ENCODE assay signal across 9 cellular contexts in the genomic region with DNA sequence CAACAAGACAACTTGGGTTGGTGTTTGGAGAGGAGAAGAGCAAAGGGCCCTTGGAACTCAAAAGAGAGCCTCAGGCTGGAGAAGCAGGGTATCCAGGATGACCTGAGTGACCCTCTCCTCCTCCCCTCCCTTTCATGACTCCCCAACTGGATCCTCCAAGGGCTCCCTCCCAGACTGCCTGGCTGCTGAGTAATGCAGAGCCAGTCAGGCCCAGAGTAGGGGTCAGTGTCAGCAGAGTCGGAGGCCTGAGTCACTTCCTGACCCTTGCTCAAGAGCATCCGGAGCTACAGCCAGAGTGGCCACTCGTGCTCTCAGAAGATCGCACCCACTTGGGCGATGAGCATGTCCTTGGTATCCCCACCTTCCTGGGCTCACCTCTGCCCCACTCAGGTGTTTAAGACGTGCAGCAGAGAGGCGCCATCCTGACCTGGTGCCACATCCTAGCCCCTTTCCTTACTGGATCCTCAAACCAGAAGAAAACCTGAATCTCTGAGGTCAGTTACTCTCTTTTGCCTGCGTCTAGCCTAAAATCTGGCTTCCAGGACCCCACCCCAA. TPM values are rescaled to one million over a fixed set of nuclear protein-coding genes. Genes with fewer than 3 reads are reported as not detected.
DNase-seq lines count a peak whose midpoint lies in the region; ATAC-seq and TF ChIP-seq lines count a peak whose summit lies in the region.
"Had no signal": no experiment of that assay in that cellular context is flagged by ENCODE, and none has a peak within 500 bp of the region (broad histone marks: within the 10 kb centered on the region; RNA-seq: fewer than 3 reads in every experiment).

No MANE protein-coding gene starts in this region.

- no peak for TF ChIP-seq POLR2A in spleen (IDR thresholded peaks at IDR 0.05)

- no peaks in the 10 kb centered on the region for H3K36me3 Mint-ChIP-seq in WTC11

- H3K27ac ChIP-seq in right atrium auricular region: no peak overlapping the region
- H3K27ac ChIP-seq in spleen: peak overlapping the region in 7 of 8 donors; percentile 5 to 85 (median 64)

- DNase-seq in HK-2 (ENCODE audit: unreplicated experiment) (peak; percentile 83), WTC11 (ENCODE audit: low spot score) (no peak), right atrium auricular region (ENCODE audit: low spot score) (peak; percentile 79), spleen (peak; percentile 92), globus pallidus (ENCODE audit: low spot score) (no peak), posterior cingulate gyrus (no peak)
- DNase-seq: amygdala, T-helper 9 cell had no signal

- CTCF ChIA-PET in WTC11 (lab: Charles Lee): interaction anchor here (1.4 kb wide), 1 partner anchor 12 kb away, joined by 6 read pairs; no protein-coding TSS in a partner anchor

- H3K4me3 ChIP-seq in right atrium auricular region (no peak overlapping the region), spleen (peak overlapping the region in 1 of 8 donors; percentile 35)

- TF ChIP-seq CTCF in WTC11 (IDR thresholded peaks at IDR 0.05): no peak
- TF ChIP-seq CTCF in right atrium auricular region (IDR thresholded peaks at IDR 0.05): no peak
- TF ChIP-seq CTCF in spleen (IDR thresholded peaks at IDR 0.05 in 8 of 11, conservative IDR thresholded peaks at IDR 0.05 in 3 of 11): no peak

- intact Hi-C loops in spleen (cut with DNase I; ENCODE audit: low total_unique reads): loop anchor here (10.0 kb wide), 1 partner anchor 227 kb away; no protein-coding TSS in a partner anchor
- intact Hi-C loops in posterior cingulate gyrus (cut with DNase I): loop anchor here (10.0 kb wide), 1 partner anchor 237 kb away; no protein-coding TSS in a partner anchor

- H3K27ac Mint-ChIP-seq in WTC11: no peak overlapping the region

- no peaks in the 10 kb centered on the region for H3K27me3 ChIP-seq in right atrium auricular region
- no peaks in the 10 kb centered on the region for H3K27me3 ChIP-seq in spleen (replicated peaks in 1 of 7)

- no peaks in the 10 kb centered on the region for H3K9me3 Mint-ChIP-seq in WTC11

- H3K4me1 Mint-ChIP-seq in WTC11: peaks cover 32% of the 10 kb centered on the region

- H3K4me1 ChIP-seq in right atrium auricular region (peaks cover 0 to 28% of the 10 kb centered on the region in 2 donors), spleen (peaks cover 33 to 98% (median 69%) of the 10 kb centered on the region in 6 donors)

- no peaks in the 10 kb centered on the region for H3K36me3 ChIP-seq in right atrium auricular region
- H3K36me3 ChIP-seq in spleen: no peaks in the 10 kb centered on the region

- H3K4me3 Mint-ChIP-seq in WTC11: no peak overlapping the region

- no peaks in the 10 kb centered on the region for H3K9me3 ChIP-seq in right atrium auricular region
- H3K9me3 ChIP-seq in spleen: no peaks in the 10 kb centered on the region

- ATAC-seq in WTC11: no peak
- ATAC-seq in HG03280 (IDR thresholded peaks at IDR 0.05; ENCODE audit: unreplicated experiment): no peak

- H3K27me3 Mint-ChIP-seq in WTC11 (ENCODE audit: low read depth): peaks cover 10% of the 10 kb centered on the region

- 55 to 76% (median 65%) methylated on average over 8 of the region's 8 CpGs for whole genome bisulfite sequencing in spleen, 5 donors

- POLR2A ChIA-PET in WTC11 (lab: Charles Lee): no interaction called here

TF ChIP-seq in WTC11, 78 proteins besides CTCF, POLR2A, EP300 and RAD21:
- peak; percentile 70; the same call in 1 of the 2 replicates for TF ChIP-seq GABPB1 (CRISPR knock-in tag; IDR thresholded peaks at IDR 0.05)
- no peak for TF ChIP-seq ZBTB21 (CRISPR knock-in tag; IDR thresholded peaks at IDR 0.05; ENCODE audit: borderline replicate concordance)

RNA-seq across cellular contexts. Expression of a gene that starts 2.8 kb away (rescaled TPM):
- 13.6 to 17.8 TPM (median 17.0 TPM) in 3 replicates for total RNA-seq in WTC11 (2021)
- total RNA-seq in right atrium auricular region: 1 to 10 TPM; 1.4 to 7.2 TPM
- total RNA-seq in spleen: 10 to 100 TPM; 13.5 to 30.0 (median 21.2) TPM
- polyA plus RNA-seq in spleen: 10 to 100 TPM in 2 of 3 donors, 1 to 10 TPM in 1; 6.2 to 12.4 (median 11.9) TPM

Comparison
In these comparisons a context has a peak if more than half of its experiments do, and no peak if none do; other contexts are left out.
1. DNase-seq: peak in HK-2 (single experiment), right atrium auricular region (single experiment) and spleen (single experiment); none in WTC11 (single experiment), globus pallidus (single experiment) and posterior cingulate gyrus (0 of 10).
2. H3K27ac ChIP-seq: peak in spleen (7 of 8); none in right atrium auricular region (0 of 2).